Comparison of ENCODE assay signal across 24 cellular contexts in genomic region chr12:19120795-19121194, GRCh38. TPM values are rescaled to one million over a fixed set of nuclear protein-coding genes. Genes with fewer than 3 reads are reported as not detected.
DNase-seq lines count a peak whose midpoint lies in the region; ATAC-seq and TF ChIP-seq lines count a peak whose summit lies in the region.
"Had no signal": no experiment of that assay in that cellular context is flagged by ENCODE, and none has a peak within 500 bp of the region (broad histone marks: within the 10 kb centered on the region; RNA-seq: fewer than 3 reads in every experiment).

No MANE protein-coding gene starts in this region.

- ATAC-seq in lower lobe of right lung (no peak), HG03342 (IDR thresholded peaks at IDR 0.05; ENCODE audit: unreplicated experiment) (no peak)
- ATAC-seq in stimulated activated naive CD8-positive, alpha-beta T cell treated with anti-CD3 and anti-CD28 coated beads, Interleukin-15, Interleukin-2, amounts not matched to agents 100 U/mL and 50 U/mL, for 24 hours = no peak
- ATAC-seq: A549; activated naive CD8-positive, alpha-beta T cell treated with anti-CD3 and anti-CD28 coated beads, Interleukin-2, amount 50 U/mL, for 24 hours; GM12878; Right ventricle myocardium inferior; stimulated activated naive B cell treated with anti-CD40 and anti-IgM and Interleukin-4, amounts not matched to agents 10 μg/mL and 1 μg/mL and 100 μg/mL, for 72 hours; T-cell had no signal

- POLR2A ChIA-PET in SK-N-SH (lab: Yijun Ruan, JAX) = no interaction called here

- 50% methylated on average over 3 of the region's 3 CpGs for WGBS in SK-N-SH (ENCODE audit: low lambda C conversion rate)

- no peak overlapping the region for H3K9ac ChIP-seq in SK-N-SH
- H3K9ac ChIP-seq: parathyroid adenoma had no signal

- H3F3A ChIP-seq in SK-N-SH (replicated peaks; ENCODE audit: insufficient read depth) = peaks cover 7% of the 10 kb centered on the region

- intact Hi-C loops in lower lobe of right lung (cut with DNase I) = no loop called here

- DNase-seq in ACHN (peak; percentile 56), HCEC 1CT (peak; percentile 46), SK-N-SH (no peak), fibroblast of peridontal ligament (ENCODE audit: extremely low read depth) (peak; percentile 22), epidermal melanocyte (ENCODE audit: insufficient read length, low spot score) (no peak), lower lobe of right lung (no peak)
- no peak for DNase-seq in stimulated activated naive CD8-positive, alpha-beta T cell treated with anti-CD3 and anti-CD28 coated beads, Interleukin-15, Interleukin-2, amounts not matched to agents 100 U/mL and 50 U/mL, for 24 hours
- DNase-seq: activated CD4-positive, alpha-beta T cell treated with anti-CD3 and anti-CD28 coated beads, Interleukin-2, amount 50 U/mL, for 1 hour; activated naive CD8-positive, alpha-beta T cell treated with anti-CD3 and anti-CD28 coated beads, Interleukin-2, amount 50 U/mL, for 24 hours; H7; Karpas-422; NCI-H1105 treated with DMSO at 0.1 percent for 48 hours; NCI-H2107; NCI-H524; stimulated activated CD4-positive, alpha-beta T cell treated with anti-CD3 and anti-CD28 coated beads, Interleukin-1b, Interleukin-23, amount 100 ng/mL, for 48 hours; stimulated activated naive B cell treated with anti-CD40 and anti-IgM and Interleukin-4, amounts not matched to agents 10 μg/mL and 1 μg/mL and 100 μg/mL, for 72 hours; T-cell had no signal

- H3K9me2 ChIP-seq in SK-N-SH = no peaks in the 10 kb centered on the region

- no peak overlapping the region for H3K4me2 ChIP-seq in SK-N-SH
- H3K4me2 ChIP-seq: A549 had no signal

- H3K79me2 ChIP-seq in SK-N-SH (ENCODE audit: insufficient read depth) = no peaks in the 10 kb centered on the region
- H3K79me2 ChIP-seq: parathyroid adenoma had no signal

- TF ChIP-seq EP300 in SK-N-SH (IDR thresholded peaks at IDR 0.05; ENCODE audit: borderline replicate concordance in 1 of 2, low read depth in 1 of 2, low read length in 1 of 2) = no peak

- H3K4me3 ChIP-seq in SK-N-SH (ENCODE audit: low read depth in 2 of 2, low read length in 1 of 2) = no peak overlapping the region
- H3K4me3 ChIP-seq in lower lobe of right lung = no peak overlapping the region
- H3K4me3 ChIP-seq: A549, GM12878, thoracic aorta had no signal

- H3K27ac ChIP-seq in SK-N-SH (ENCODE audit: low read depth in 2 of 2, low read length in 1 of 2) = peak overlapping the region in 1 of 2 experiments; percentile 12; a peak in 1 of 4 replicates
- no peak overlapping the region for H3K27ac ChIP-seq in lower lobe of right lung
- H3K27ac ChIP-seq: A549, parathyroid adenoma, thoracic aorta, VCaP had no signal

- no peaks in the 10 kb centered on the region for H3K27me3 ChIP-seq in SK-N-SH (ENCODE audit: insufficient read depth)
- H3K27me3 ChIP-seq in lower lobe of right lung (ENCODE audit: low read depth) = no peaks in the 10 kb centered on the region

- no peaks in the 10 kb centered on the region for H3K36me3 ChIP-seq in SK-N-SH (replicated peaks in 1 of 2; ENCODE audit: control insufficient read depth in 1 of 2, insufficient read depth in 2 of 2, low read length in 1 of 2)
- no peaks in the 10 kb centered on the region for H3K36me3 ChIP-seq in lower lobe of right lung
- H3K36me3 ChIP-seq: thoracic aorta had no signal

- no peak for TF ChIP-seq RAD21 in SK-N-SH (IDR thresholded peaks at IDR 0.05; ENCODE audit: low read length)

- H2AFZ ChIP-seq in SK-N-SH (ENCODE audit: low read depth) = peak overlapping the region; percentile 12; the same call in 1 of the 2 replicates
- H2AFZ ChIP-seq: parathyroid adenoma had no signal

- H3K4me1 ChIP-seq in SK-N-SH (ENCODE audit: control insufficient read depth in 1 of 2, insufficient read depth in 2 of 2, low read depth in 1 of 2, low read length in 1 of 2) = 0 out of 4 replicates have a peak, but pooled peaks cover 0 to 2% of the 10 kb centered on the region in 2 experiments
- no peaks in the 10 kb centered on the region for H3K4me1 ChIP-seq in lower lobe of right lung
- H3K4me1 ChIP-seq: A549, parathyroid adenoma had no signal

- no peaks in the 10 kb centered on the region for H4K20me1 ChIP-seq in SK-N-SH (ENCODE audit: insufficient read depth)

- in situ Hi-C loops in ACHN (cut with HindIII; ENCODE audit: low pct_ligation_motif_present, low pct_unique_long_range_greater_than_20kb, low sequenced_read_pairs) = no loop called here

- TF ChIP-seq CTCF in SK-N-SH (IDR thresholded peaks at IDR 0.05) = no peak
- no peak for TF ChIP-seq CTCF in lower lobe of right lung (IDR thresholded peaks at IDR 0.05)

- H3K9me3 ChIP-seq in SK-N-SH (no peaks in the 10 kb centered on the region), lower lobe of right lung (no peaks in the 10 kb centered on the region)
- H3K9me3 ChIP-seq: A549, thoracic aorta had no signal

- CTCF ChIA-PET in SK-N-SH (lab: Yijun Ruan, JAX) = no interaction called here

TF ChIP-seq in SK-N-SH, 30 proteins besides CTCF, POLR2A, EP300 and RAD21:
- TF ChIP-seq SIN3A (IDR thresholded peaks at IDR 0.05; ENCODE audit: borderline replicate concordance, low read depth, low read length) = no peak
- TF ChIP-seq TCF12 (IDR thresholded peaks at IDR 0.05) = peak; percentile 74
- no peak for TF ChIP-seq FOXJ3 (CRISPR knock-in tag; IDR thresholded peaks at IDR 0.05)
- TF ChIP-seq NFIC (IDR thresholded peaks at IDR 0.05; ENCODE audit: borderline replicate concordance) = no peak
- TF ChIP-seq EZH2phosphoT487 (IDR thresholded peaks at IDR 0.05; ENCODE audit: borderline replicate concordance, low read depth) = no peak
- peak; percentile 43; the same call in 1 of the 2 replicates for TF ChIP-seq PBX3 (IDR thresholded peaks at IDR 0.05)
- TF ChIP-seq REST (IDR thresholded peaks at IDR 0.05; ENCODE audit: low read depth, low read length) = no peak
- TF ChIP-seq POLR2AphosphoS5 (IDR thresholded peaks at IDR 0.05; ENCODE audit: low read depth, low read length) = no peak
- no peak for TF ChIP-seq GATA2 (CRISPR knock-in tag; IDR thresholded peaks at IDR 0.05)
TF ChIP-seq in SK-N-SH: peak in this region for 2.

RNA-seq across cellular contexts. Expression of gene PLEKHA5, which starts 8.7 kb away (rescaled TPM):
- 6.7 and 7.1 TPM in 2 replicates for polyA plus RNA-seq in SK-N-SH (2012; rRNA removed)
- polyA plus RNA-seq in SK-N-SH (2012; cell fraction: cytosol; rRNA removed) = 8.3 and 10.9 TPM in 2 replicates
- 5.6 and 13.0 TPM in 2 replicates for polyA plus RNA-seq in SK-N-SH (2012; cell fraction: nucleus; rRNA removed)
- total RNA-seq in lower lobe of right lung = 29.2 TPM

Comparison
In these comparisons a context has a peak if more than half of its experiments do, and no peak if none do; other contexts are left out.
1. DNase-seq: peak in ACHN (single experiment), HCEC 1CT (single experiment) and fibroblast of peridontal ligament (single experiment); none in SK-N-SH (single experiment), epidermal melanocyte (single experiment), lower lobe of right lung (single experiment) and stimulated activated naive CD8-positive, alpha-beta T cell treated with anti-CD3 and anti-CD28 coated beads, Interleukin-15, Interleukin-2, amounts not matched to agents 100 U/mL and 50 U/mL, for 24 hours (single experiment).